Comparison of ENCODE assay signal across 8 cellular contexts in the genomic region with DNA sequence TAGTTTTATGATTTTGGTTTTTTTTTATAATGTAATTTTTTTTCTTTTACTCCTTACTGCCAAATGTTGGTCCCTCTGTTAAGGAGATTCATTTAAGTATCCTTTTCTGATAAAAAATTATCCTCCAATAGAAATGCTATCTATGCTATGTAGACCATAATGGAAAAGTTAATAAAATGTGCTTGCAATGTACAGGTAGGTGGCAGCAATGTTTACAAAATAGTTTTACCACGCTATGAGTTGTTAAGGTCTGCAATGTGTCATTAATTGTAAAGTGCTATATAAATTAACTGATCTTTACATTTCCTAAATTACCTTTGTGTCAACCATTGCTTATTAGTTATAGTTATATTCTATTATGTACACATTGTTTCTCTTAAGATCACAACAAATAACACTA. TPM values are rescaled to one million over a fixed set of nuclear protein-coding genes. Genes with fewer than 3 reads are reported as not detected.
DNase-seq lines count a peak whose midpoint lies in the region; TF ChIP-seq lines count a peak whose summit lies in the region.

No MANE protein-coding gene starts in this region.

- H3K9me3 Mint-ChIP-seq in activated T-helper 1 cell treated with anti-CD3 and anti-CD28 coated beads, Interleukin-12 subunit alpha, Interleukin-12 subunit beta, Interleukin-2, Interleukin-4 antibody, amounts not matched to agents 30 ng/mL and 10 ng/mL and 1 ng/mL, durations not matched to agents 14 hours and 24 hours and 36 hours, result no peaks in the 10 kb centered on the region

- H3K4me3 Mint-ChIP-seq in activated T-helper 1 cell treated with anti-CD3 and anti-CD28 coated beads, Interleukin-12 subunit alpha, Interleukin-12 subunit beta, Interleukin-2, Interleukin-4 antibody, amounts not matched to agents 30 ng/mL and 10 ng/mL and 1 ng/mL, durations not matched to agents 14 hours and 24 hours and 36 hours, result no peak overlapping the region

- TF ChIP-seq CTCF in HFF-Myc (IDR thresholded peaks at IDR 0.05; ENCODE audit: low read depth, low read length, missing control alignments), result peak; percentile 5

- no peaks in the 10 kb centered on the region for H3K27me3 Mint-ChIP-seq in activated T-helper 1 cell treated with anti-CD3 and anti-CD28 coated beads, Interleukin-12 subunit alpha, Interleukin-12 subunit beta, Interleukin-2, Interleukin-4 antibody, amounts not matched to agents 30 ng/mL and 10 ng/mL and 1 ng/mL, durations not matched to agents 14 hours and 24 hours and 36 hours (ENCODE audit: insufficient read depth)

- no peak overlapping the region for H3K4me3 ChIP-seq in HFF-Myc (replicated peaks; ENCODE audit: low read depth, low read length)

- H3K36me3 Mint-ChIP-seq in activated T-helper 1 cell treated with anti-CD3 and anti-CD28 coated beads, Interleukin-12 subunit alpha, Interleukin-12 subunit beta, Interleukin-2, Interleukin-4 antibody, amounts not matched to agents 30 ng/mL and 10 ng/mL and 1 ng/mL, durations not matched to agents 14 hours and 24 hours and 36 hours (ENCODE audit: low read depth), result peaks cover 7% of the 10 kb centered on the region

- H3K27ac Mint-ChIP-seq in activated T-helper 1 cell treated with anti-CD3 and anti-CD28 coated beads, Interleukin-12 subunit alpha, Interleukin-12 subunit beta, Interleukin-2, Interleukin-4 antibody, amounts not matched to agents 30 ng/mL and 10 ng/mL and 1 ng/mL, durations not matched to agents 14 hours and 24 hours and 36 hours, result no peak overlapping the region

- peaks cover 31% of the 10 kb centered on the region for H3K4me1 Mint-ChIP-seq in activated T-helper 1 cell treated with anti-CD3 and anti-CD28 coated beads, Interleukin-12 subunit alpha, Interleukin-12 subunit beta, Interleukin-2, Interleukin-4 antibody, amounts not matched to agents 30 ng/mL and 10 ng/mL and 1 ng/mL, durations not matched to agents 14 hours and 24 hours and 36 hours (ENCODE audit: low read depth)

- intact Hi-C loops in activated T-helper 1 cell treated with anti-CD3 and anti-CD28 coated beads, Interleukin-12 subunit alpha, Interleukin-12 subunit beta, Interleukin-2, Interleukin-4 antibody, amounts not matched to agents 30 ng/mL and 10 ng/mL and 1 ng/mL, durations not matched to agents 14 hours and 24 hours and 36 hours (cut with micrococcal nuclease), result loop anchor here (1.0 kb wide), 2 partner anchors 152 to 626 kb away; a partner anchor contains a TSS

- DNase-seq in NOMO-1 (lab: John Stamatoyannopoulos, UW; ENCODE audit: unreplicated experiment in 2 of 2) (peak; percentile 17 to 56), NOMO-1 treated with dmso at 0.1 percent for 144 hours (lab: John Stamatoyannopoulos, UW; ENCODE audit: unreplicated experiment) (no peak), HFF-Myc (ENCODE audit: extremely low read depth, low read depth) (no peak), NCI-H1105 (lab: John Stamatoyannopoulos, UW) (peak; percentile 41), HuH-7 (ENCODE audit: low spot score) (no peak), NCI-H2196 treated with DMSO at 0.1 percent for 48 hours (lab: John Stamatoyannopoulos, UW; ENCODE audit: unreplicated experiment) (no peak)
- DNase-seq in central memory CD4-positive, alpha-beta T cell, result peak; percentile 28
- no peak for DNase-seq in activated T-helper 1 cell treated with anti-CD3 and anti-CD28 coated beads, Interleukin-12 subunit alpha, Interleukin-12 subunit beta, Interleukin-2, Interleukin-4 antibody, amounts not matched to agents 30 ng/mL and 10 ng/mL and 1 ng/mL, durations not matched to agents 14 hours and 24 hours and 36 hours (ENCODE audit: low spot score)

RNA-seq across cellular contexts. Expression of a gene that starts 3.8 kb away (rescaled TPM):
- total RNA-seq in activated T-helper 1 cell treated with anti-CD3 and anti-CD28 coated beads, Interleukin-12 subunit alpha, Interleukin-12 subunit beta, Interleukin-2, Interleukin-4 antibody, amounts not matched to agents 30 ng/mL and 10 ng/mL and 1 ng/mL, durations not matched to agents 14 hours and 24 hours and 36 hours, result 27.7 and 29.2 TPM in 2 replicates

RNA-seq across cellular contexts. Expression of a gene that starts 9.4 kb away (rescaled TPM):
- total RNA-seq in activated T-helper 1 cell treated with anti-CD3 and anti-CD28 coated beads, Interleukin-12 subunit alpha, Interleukin-12 subunit beta, Interleukin-2, Interleukin-4 antibody, amounts not matched to agents 30 ng/mL and 10 ng/mL and 1 ng/mL, durations not matched to agents 14 hours and 24 hours and 36 hours, result 19.2 and 19.7 TPM in 2 replicates

Comparison
In these comparisons a context has a peak if more than half of its experiments do, and no peak if none do; other contexts are left out.
1. DNase-seq: peak in NOMO-1 (2 of 2), NCI-H1105 (single experiment) and central memory CD4-positive, alpha-beta T cell (single experiment); none in NOMO-1 treated with dmso at 0.1 percent for 144 hours (single experiment), HFF-Myc (single experiment), HuH-7 (single experiment), NCI-H2196 treated with DMSO at 0.1 percent for 48 hours (single experiment) and activated T-helper 1 cell treated with anti-CD3 and anti-CD28 coated beads, Interleukin-12 subunit alpha, Interleukin-12 subunit beta, Interleukin-2, Interleukin-4 antibody, amounts not matched to agents 30 ng/mL and 10 ng/mL and 1 ng/mL, durations not matched to agents 14 hours and 24 hours and 36 hours (single experiment).